In genomic region chr7:33129806-33130153, GRCh38 we compare ENCODE assay signal across 8 cellular contexts. TPM values are rescaled to one million over a fixed set of nuclear protein-coding genes. Genes with fewer than 3 reads are reported as not detected.
DNase-seq lines count a peak whose midpoint lies in the region; ATAC-seq and TF ChIP-seq lines count a peak whose summit lies in the region.

No MANE protein-coding gene starts in this region.

- H3K4me3 ChIP-seq in heart right ventricle (peak overlapping the region; percentile 56 to 81 (median 69)), gastrocnemius medialis (peak overlapping the region; percentile 78 to 96 (median 86))

- H3K4me3 Mint-ChIP-seq in activated T-cell treated with anti-CD3 and anti-CD28 coated beads, Interleukin-2, amount 50 U/mL, for 72 hours, result peak overlapping the region; percentile 96 to 99
- H3K4me3 Mint-ChIP-seq in activated B cell treated with CpG ODN at 0.5 μM for 24 hours, result peak overlapping the region; percentile 94

- peaks cover 0 to 3% (median 0%) of the 10 kb centered on the region in 11 donors for H3K9me3 ChIP-seq in heart right ventricle
- no peaks in the 10 kb centered on the region for H3K9me3 ChIP-seq in gastrocnemius medialis

- no peak for TF ChIP-seq CTCF in activated B cell treated with CpG ODN at 0.5 μM for 24 hours (IDR thresholded peaks at IDR 0.05)
- TF ChIP-seq CTCF in heart right ventricle (IDR thresholded peaks at IDR 0.05), result no peak
- TF ChIP-seq CTCF in gastrocnemius medialis (IDR thresholded peaks at IDR 0.05 in 4 of 5, conservative IDR thresholded peaks at IDR 0.05 in 1 of 5), result no peak

- POLR2A ChIA-PET in activated B cell treated with CpG ODN at 0.5 μM for 24 hours (lab: Charles Lee) (no interaction called here), HEK293T (lab: Yijun Ruan, JAX) (interaction anchor here (0.6 to 1.2 kb wide), 3 partner anchors 20 to 172 kb away, joined by 3 to 4 read pairs (median 3); partner anchors contain the start of genes FKBP9 and NT5C3A)

- no peak for DNase-seq in activated T-cell treated with anti-CD3 and anti-CD28 coated beads, Interleukin-2, amount 50 U/mL, for 72 hours
- no peak for DNase-seq in activated T-cell treated with anti-CD3 and anti-CD28 coated beads for 4 hours
- no peak for DNase-seq in activated B cell treated with CpG ODN at 0.5 μM for 24 hours
- no peak for DNase-seq in heart right ventricle
- DNase-seq in gastrocnemius medialis, result no peak
- no peak for DNase-seq in NK-92 treated with Interleukin-12 subunit alpha and Interleukin-12 subunit beta, amount 100 ng/mL, for 24 hours (lab: John Stamatoyannopoulos, UW)
- no peak for DNase-seq in NCI-H146 (lab: John Stamatoyannopoulos, UW)
- no peak for DNase-seq in HEK293T (ENCODE audit: extremely low spot score)

- in situ Hi-C loops in gastrocnemius medialis (cut with MboI; ENCODE audit: low sequenced_read_pairs in 4 of 4), result loop anchor here in 1 of 4 donors (25.0 kb wide), 1 partner anchor 642 kb away; the partner anchor contains the start of genes AVL9 and LSM5

- H3K4me1 Mint-ChIP-seq in activated T-cell treated with anti-CD3 and anti-CD28 coated beads, Interleukin-2, amount 50 U/mL, for 72 hours (ENCODE audit: low read depth), result peaks cover 17% of the 10 kb centered on the region
- peaks cover 18% of the 10 kb centered on the region for H3K4me1 Mint-ChIP-seq in activated B cell treated with CpG ODN at 0.5 μM for 24 hours

- intact Hi-C loops in activated B cell treated with CpG ODN at 0.5 μM for 24 hours (cut with micrococcal nuclease), result loop anchor here (1.0 to 2.0 kb wide), 6 partner anchors 20 to 1908 kb away; partner anchors contain the start of genes AVL9, DPY19L1, LSM5 and NT5C3A
- intact Hi-C loops in heart right ventricle (cut with DNase I), result no loop called here
- intact Hi-C loops in gastrocnemius medialis (cut with DNase I; ENCODE audit: low total_unique reads), result loop anchor here (2.0 to 10.0 kb wide), 2 partner anchors 67 to 635 kb away; partner anchors contain the start of genes AVL9, LSM5 and NT5C3A

- no peaks in the 10 kb centered on the region for H3K27me3 ChIP-seq in heart right ventricle
- no peaks in the 10 kb centered on the region for H3K27me3 ChIP-seq in gastrocnemius medialis

- H3K36me3 ChIP-seq in heart right ventricle (no peaks in the 10 kb centered on the region), gastrocnemius medialis (no peaks in the 10 kb centered on the region)

- WGBS in heart right ventricle, 2 donors, result 0% methylated on average over 11 of the region's 11 CpGs

- peak overlapping the region; percentile 94 for H3K27ac Mint-ChIP-seq in activated T-cell treated with anti-CD3 and anti-CD28 coated beads, Interleukin-2, amount 50 U/mL, for 72 hours
- peak overlapping the region; percentile 92 for H3K27ac Mint-ChIP-seq in activated B cell treated with CpG ODN at 0.5 μM for 24 hours

- CTCF ChIA-PET in activated B cell treated with CpG ODN at 0.5 μM for 24 hours (lab: Charles Lee), result interaction anchor here (2.2 kb wide), 1 partner anchor 21 kb away, joined by 12 read pairs; the partner anchor contains the start of gene RP9
- CTCF ChIA-PET in HEK293T (lab: Yijun Ruan, JAX), result interaction anchor here (0.6 kb wide), 2 partner anchors 16 to 822 kb away, joined by 3 read pairs; no protein-coding TSS in a partner anchor

- no peak for TF ChIP-seq POLR2A in gastrocnemius medialis (IDR thresholded peaks at IDR 0.05)

- peak overlapping the region in 9 of 10 donors; percentile 72 to 89 (median 79) for H3K27ac ChIP-seq in heart right ventricle
- H3K27ac ChIP-seq in gastrocnemius medialis, result peak overlapping the region; percentile 83 to 97 (median 90)

- ATAC-seq in activated T-cell treated with anti-CD3 and anti-CD28 coated beads, Interleukin-2, amount 50 U/mL, for 72 hours (replicated peaks in 1 of 2), result peak in 1 of 2 donors; percentile 0
- ATAC-seq in activated B cell treated with CpG ODN at 0.5 μM for 24 hours (ENCODE audit: low read depth) (no peak), heart right ventricle (peak in 5 of 8 donors; percentile 7 to 35 (median 18)), gastrocnemius medialis (no peak)

- H3K27me3 Mint-ChIP-seq in activated T-cell treated with anti-CD3 and anti-CD28 coated beads, Interleukin-2, amount 50 U/mL, for 72 hours (ENCODE audit: low read depth), result no peaks in the 10 kb centered on the region
- no peaks in the 10 kb centered on the region for H3K27me3 Mint-ChIP-seq in activated B cell treated with CpG ODN at 0.5 μM for 24 hours

- H3K4me1 ChIP-seq in heart right ventricle, result peaks cover 0 to 25% (median 15%) of the 10 kb centered on the region in 9 donors
- peaks cover 15 to 21% of the 10 kb centered on the region in 2 donors for H3K4me1 ChIP-seq in gastrocnemius medialis

- peaks cover 0 to 1% of the 10 kb centered on the region in 2 donors for H3K9me3 Mint-ChIP-seq in activated T-cell treated with anti-CD3 and anti-CD28 coated beads, Interleukin-2, amount 50 U/mL, for 72 hours
- H3K9me3 Mint-ChIP-seq in activated B cell treated with CpG ODN at 0.5 μM for 24 hours, result no peaks in the 10 kb centered on the region

- H3K36me3 Mint-ChIP-seq in activated T-cell treated with anti-CD3 and anti-CD28 coated beads, Interleukin-2, amount 50 U/mL, for 72 hours (ENCODE audit: insufficient read depth in 2 of 2), result no peaks in the 10 kb centered on the region
- H3K36me3 Mint-ChIP-seq in activated B cell treated with CpG ODN at 0.5 μM for 24 hours (ENCODE audit: low read depth), result peaks cover 6% of the 10 kb centered on the region

TF ChIP-seq in HEK293T, 16 proteins besides CTCF, POLR2A, EP300 and RAD21:
- TF ChIP-seq PKNOX1 (IDR thresholded peaks at IDR 0.05) (no peak), NFRKB (IDR thresholded peaks at IDR 0.05) (no peak), TARDBP (IDR thresholded peaks at IDR 0.05) (no peak), ELF4 (IDR thresholded peaks at IDR 0.05) (no peak), HDGF (IDR thresholded peaks at IDR 0.05; ENCODE audit: borderline replicate concordance) (no peak), SUZ12 (IDR thresholded peaks at IDR 0.05) (no peak), LEF1 (IDR thresholded peaks at IDR 0.05; ENCODE audit: borderline replicate concordance) (no peak), ZNF384 (IDR thresholded peaks at IDR 0.05) (no peak), FOXA1 (IDR thresholded peaks at IDR 0.05) (no peak), FOXK2 (IDR thresholded peaks at IDR 0.05) (no peak), ARNT (IDR thresholded peaks at IDR 0.05) (no peak), CTBP1 (IDR thresholded peaks at IDR 0.05; ENCODE audit: borderline replicate concordance) (no peak), FOXM1 (IDR thresholded peaks at IDR 0.05; ENCODE audit: borderline replicate concordance) (no peak), L3MBTL2 (conservative IDR thresholded peaks at IDR 0.05) (no peak), BHLHE40 (IDR thresholded peaks at IDR 0.05; ENCODE audit: borderline replicate concordance) (no peak), SP1 (IDR thresholded peaks at IDR 0.05) (no peak)

RNA-seq across cellular contexts. Expression of gene BBS9, which starts 0.4 kb away (rescaled TPM):
- 10 to 100 TPM; 10.8 to 13.5 TPM for total RNA-seq in activated T-cell treated with anti-CD3 and anti-CD28 coated beads, Interleukin-2, amount 50 U/mL, for 72 hours
- total RNA-seq in activated B cell treated with CpG ODN at 0.5 μM for 24 hours, result 18.3 and 18.6 TPM in 2 replicates
- 10 to 100 TPM in 6 of 10 donors, 1 to 10 TPM in 4; 7.7 to 44.0 (median 10.5) TPM for total RNA-seq in heart right ventricle
- 1 to 10 TPM; 4.1 to 5.5 TPM for polyA plus RNA-seq in heart right ventricle
- 1 to 10 TPM; 3.5 to 6.5 (median 5.4) TPM for total RNA-seq in gastrocnemius medialis

RNA-seq across cellular contexts. Expression of gene RP9, which starts 20.6 kb away (rescaled TPM):
- 10 to 100 TPM; 20.8 to 32.2 TPM for total RNA-seq in activated T-cell treated with anti-CD3 and anti-CD28 coated beads, Interleukin-2, amount 50 U/mL, for 72 hours
- total RNA-seq in activated B cell treated with CpG ODN at 0.5 μM for 24 hours (27.4 and 29.6 TPM in 2 replicates), heart right ventricle (10 to 100 TPM; 12.9 to 21.5 (median 18.8) TPM), gastrocnemius medialis (10 to 100 TPM; 13.0 to 23.9 (median 20.1) TPM)
- polyA plus RNA-seq in heart right ventricle, result 10 to 100 TPM; 20.8 to 43.4 TPM

Comparison
In these comparisons a context has a peak if more than half of its experiments do, and no peak if none do; other contexts are left out.
1. ATAC-seq: peak in heart right ventricle (5 of 8); none in activated B cell treated with CpG ODN at 0.5 μM for 24 hours (single experiment) and gastrocnemius medialis (0 of 2).
2. intact Hi-C loops: an anchor here in activated B cell treated with CpG ODN at 0.5 μM for 24 hours (1.0 to 2.0 kb wide) and gastrocnemius medialis (2.0 to 10.0 kb wide); none called in heart right ventricle.